17 cellular contexts compared by ENCODE assay signal in the genomic region with DNA sequence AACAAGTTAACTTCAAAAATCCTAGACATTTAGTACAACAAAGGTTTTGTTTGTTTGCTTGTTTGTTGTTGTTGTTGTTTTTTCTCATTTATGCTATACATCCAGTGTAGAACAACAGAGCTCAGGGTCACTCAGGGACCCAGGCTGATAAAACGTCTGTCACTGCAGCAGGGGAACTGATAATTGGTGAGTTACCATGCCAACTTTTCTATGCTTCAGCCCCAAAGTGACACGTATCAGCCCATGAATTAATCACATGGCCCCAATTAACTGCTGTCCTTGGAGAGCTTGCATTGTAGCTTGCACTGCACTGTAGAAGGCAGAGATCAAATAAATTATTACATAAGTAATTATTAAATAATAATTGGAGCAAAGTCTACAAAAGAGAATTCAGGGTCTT.
A peak's percentile ranks its signal among the peaks of the same experiment; 100 is the strongest.
DNase-seq lines count a peak whose midpoint lies in the region; ATAC-seq and TF ChIP-seq lines count a peak whose summit lies in the region.
"Had no signal": no experiment of that assay in that cellular context is flagged by ENCODE, and none has a peak within 500 bp of the region (broad histone marks: within the 10 kb centered on the region; RNA-seq: fewer than 3 reads in every experiment).

No MANE protein-coding gene starts in this region.

- H3K9me3 ChIP-seq in cardiac muscle cell (ENCODE audit: low read depth), result no peaks in the 10 kb centered on the region
- H3K9me3 ChIP-seq: HAP-1 had no signal

- H2BK15ac ChIP-seq in mesendoderm (replicated peaks; ENCODE audit: low read depth), result no peak overlapping the region

- H3K27ac ChIP-seq in cardiac muscle cell (peak overlapping the region; percentile 39), mesendoderm (ENCODE audit: low read depth, low read length) (no peak overlapping the region)

- no peak overlapping the region for H3K27ac Mint-ChIP-seq in activated CD4-positive, alpha-beta T cell treated with anti-CD3 and anti-CD28 coated beads, Interleukin-2, amount 10 ng/mL, durations not matched to agents 7 days and 5 days
- H3K27ac Mint-ChIP-seq: CD4-positive, alpha-beta memory T cell; HFFc6 had no signal

- H3K23ac ChIP-seq in mesendoderm (ENCODE audit: low read length), result no peak overlapping the region

- no peak overlapping the region for H3K4me2 ChIP-seq in mesendoderm (ENCODE audit: low read length)

- ATAC-seq in Right ventricle myocardium superior (ENCODE audit: poor library complexity) (no peak), GM18502 (IDR thresholded peaks at IDR 0.05; ENCODE audit: poor library complexity, unreplicated experiment) (no peak)

- H3K4ac ChIP-seq in mesendoderm (ENCODE audit: low read depth, low read length), result no peak overlapping the region

- no peak overlapping the region for H3K4me3 Mint-ChIP-seq in activated CD4-positive, alpha-beta T cell treated with anti-CD3 and anti-CD28 coated beads, Interleukin-2, amount 10 ng/mL, durations not matched to agents 7 days and 5 days
- H3K4me3 Mint-ChIP-seq: CD4-positive, alpha-beta memory T cell; HFFc6 had no signal

- H3K27me3 ChIP-seq in cardiac muscle cell (no peaks in the 10 kb centered on the region), mesendoderm (ENCODE audit: insufficient read depth, low read length, poor library complexity) (no peaks in the 10 kb centered on the region)

- TF ChIP-seq CTCF in cardiac muscle cell (IDR thresholded peaks at IDR 0.05; ENCODE audit: low read depth, low read length), result no peak

- H3K79me1 ChIP-seq in mesendoderm (ENCODE audit: low read length), result no peaks in the 10 kb centered on the region

- no peak for DNase-seq in cardiac muscle cell (ENCODE audit: low read depth in 1 of 2, low spot score in 1 of 2)
- no peak for DNase-seq in Right ventricle myocardium superior
- peak; percentile 85 for DNase-seq in NCI-H146 (lab: John Stamatoyannopoulos, UW)
- peak; percentile 81 for DNase-seq in NCI-H146 treated with DMSO at 0.1 percent for 48 hours (lab: John Stamatoyannopoulos, UW; ENCODE audit: unreplicated experiment)
- peak; percentile 63 for DNase-seq in mesendoderm
- DNase-seq in activated CD4-positive, alpha-beta T cell treated with anti-CD3 and anti-CD28 coated beads, Interleukin-2, amount 10 ng/mL, durations not matched to agents 7 days and 5 days, result no peak
- DNase-seq: C1 segment of cervical spinal cord; Calu3; CD4-positive, alpha-beta memory T cell; COR-L47; DMS53; DMS79 treated with DMSO at 0.1 percent for 48 hours; GF-D8; GOT3; HFFc6 had no signal

- no peak overlapping the region for H4K8ac ChIP-seq in mesendoderm (ENCODE audit: low read depth, low read length)

- intact Hi-C loops in Right ventricle myocardium superior (cut with DNase I), result no loop called here

- POLR2A ChIA-PET in activated CD4-positive, alpha-beta T cell treated with anti-CD3 and anti-CD28 coated beads, Interleukin-2, amount 10 ng/mL, durations not matched to agents 7 days and 5 days (lab: Charles Lee), result no interaction called here

- H3K18ac ChIP-seq in mesendoderm (ENCODE audit: low read length), result no peak overlapping the region

- no peaks in the 10 kb centered on the region for H3K79me2 ChIP-seq in mesendoderm (ENCODE audit: control insufficient read depth, insufficient read depth, low read length)

- no peaks in the 10 kb centered on the region for H3K4me1 Mint-ChIP-seq in activated CD4-positive, alpha-beta T cell treated with anti-CD3 and anti-CD28 coated beads, Interleukin-2, amount 10 ng/mL, durations not matched to agents 7 days and 5 days
- H3K4me1 Mint-ChIP-seq: CD4-positive, alpha-beta memory T cell had no signal

- no peaks in the 10 kb centered on the region for H3K36me3 Mint-ChIP-seq in activated CD4-positive, alpha-beta T cell treated with anti-CD3 and anti-CD28 coated beads, Interleukin-2, amount 10 ng/mL, durations not matched to agents 7 days and 5 days (ENCODE audit: low read depth)
- H3K36me3 Mint-ChIP-seq: CD4-positive, alpha-beta memory T cell had no signal

- H3K27me3 Mint-ChIP-seq in activated CD4-positive, alpha-beta T cell treated with anti-CD3 and anti-CD28 coated beads, Interleukin-2, amount 10 ng/mL, durations not matched to agents 7 days and 5 days, result no peaks in the 10 kb centered on the region

- peaks cover 4% of the 10 kb centered on the region for H3K4me1 ChIP-seq in cardiac muscle cell (ENCODE audit: low read depth)
- no peaks in the 10 kb centered on the region for H3K4me1 ChIP-seq in mesendoderm (ENCODE audit: control insufficient read depth, low read depth, low read length)
- H3K4me1 ChIP-seq: HAP-1 had no signal

- no peak overlapping the region for H2BK120ac ChIP-seq in mesendoderm (ENCODE audit: low read depth, low read length)

- no peak overlapping the region for H4K5ac ChIP-seq in mesendoderm (ENCODE audit: low read length)

- H2AK5ac ChIP-seq in mesendoderm (ENCODE audit: low read length), result no peak overlapping the region

- no peaks in the 10 kb centered on the region for H3K9me3 Mint-ChIP-seq in activated CD4-positive, alpha-beta T cell treated with anti-CD3 and anti-CD28 coated beads, Interleukin-2, amount 10 ng/mL, durations not matched to agents 7 days and 5 days

- CTCF ChIA-PET in activated CD4-positive, alpha-beta T cell treated with anti-CD3 and anti-CD28 coated beads, Interleukin-2, amount 10 ng/mL, durations not matched to agents 7 days and 5 days (lab: Charles Lee), result interaction anchor here (1.5 kb wide), 1 partner anchor 8 kb away, joined by 4 read pairs; no protein-coding TSS in a partner anchor

- H3K4me3 ChIP-seq in cardiac muscle cell, result no peak overlapping the region
- H3K4me3 ChIP-seq in mesendoderm (ENCODE audit: low read length), result no peak overlapping the region
- H3K4me3 ChIP-seq: HAP-1 had no signal

- H3K36me3 ChIP-seq in cardiac muscle cell, result no peaks in the 10 kb centered on the region
- no peaks in the 10 kb centered on the region for H3K36me3 ChIP-seq in mesendoderm (ENCODE audit: control insufficient read depth, insufficient read depth, low read length)
- H3K36me3 ChIP-seq: HAP-1 had no signal

- H2BK5ac ChIP-seq in mesendoderm (ENCODE audit: low read length), result no peak overlapping the region

- no CpG with 5 or more reads among the region's 2 CpGs for WGBS in mesendoderm (ENCODE audit: extremely low coverage, insufficient coverage, low lambda C conversion rate)

- H3K56ac ChIP-seq in mesendoderm (ENCODE audit: low read length), result no peak overlapping the region

- no peak overlapping the region for H3K9ac ChIP-seq in mesendoderm (ENCODE audit: low read length)

Comparison
In these comparisons a context has a peak if more than half of its experiments do, and no peak if none do; other contexts are left out.
1. DNase-seq: peak in NCI-H146 (single experiment), NCI-H146 treated with DMSO at 0.1 percent for 48 hours (single experiment) and mesendoderm (single experiment); none in cardiac muscle cell (0 of 2), Right ventricle myocardium superior (single experiment) and activated CD4-positive, alpha-beta T cell treated with anti-CD3 and anti-CD28 coated beads, Interleukin-2, amount 10 ng/mL, durations not matched to agents 7 days and 5 days (single experiment).